ENCODE assay signal across 11 cellular contexts in the genomic region with DNA sequence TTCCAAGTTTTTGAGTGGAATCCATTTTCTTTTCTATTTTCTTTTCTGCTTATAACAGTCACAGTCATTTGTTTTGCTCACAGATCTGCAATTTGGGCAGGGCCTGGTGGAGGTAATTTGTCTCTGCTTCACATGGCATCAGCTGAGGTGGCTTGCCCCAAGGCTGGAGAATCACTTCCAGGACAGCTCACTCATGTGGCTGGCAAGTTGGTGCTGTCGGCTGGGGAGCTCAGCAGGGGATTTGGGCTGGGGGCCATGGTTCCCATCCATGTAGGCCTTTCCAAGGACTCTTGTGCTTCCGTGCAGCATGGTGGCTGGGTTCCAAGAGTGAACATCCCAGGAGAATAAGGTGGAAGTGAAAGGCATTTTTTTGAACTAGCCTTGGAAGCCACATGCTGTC.
"Had no signal": no experiment of that assay in that cellular context is flagged by ENCODE, and none has a peak within 500 bp of the region (broad histone marks: within the 10 kb centered on the region; RNA-seq: fewer than 3 reads in every experiment).

No MANE protein-coding gene starts in this region.

- H3K4me3 Mint-ChIP-seq: activated CD4-positive, alpha-beta memory T cell treated with anti-CD3 and anti-CD28 coated beads for 36 hours; activated naive CD8-positive, alpha-beta T cell treated with anti-CD3 and anti-CD28 coated beads for 36 hours; naive thymus-derived CD8-positive, alpha-beta T cell; stimulated activated effector memory CD8-positive, alpha-beta T cell treated with anti-CD3 and anti-CD28 coated beads, Interleukin-12 subunit alpha, Interleukin-12 subunit beta, amount 100 ng/mL, for 72 hours had no signal

- H3K27me3 Mint-ChIP-seq: activated CD4-positive, alpha-beta memory T cell treated with anti-CD3 and anti-CD28 coated beads for 36 hours; activated naive CD8-positive, alpha-beta T cell treated with anti-CD3 and anti-CD28 coated beads for 36 hours; naive thymus-derived CD8-positive, alpha-beta T cell had no signal

- H3K9me3 Mint-ChIP-seq: activated CD4-positive, alpha-beta memory T cell treated with anti-CD3 and anti-CD28 coated beads for 36 hours; activated naive CD8-positive, alpha-beta T cell treated with anti-CD3 and anti-CD28 coated beads for 36 hours; naive thymus-derived CD8-positive, alpha-beta T cell; stimulated activated effector memory CD8-positive, alpha-beta T cell treated with anti-CD3 and anti-CD28 coated beads, Interleukin-12 subunit alpha, Interleukin-12 subunit beta, amount 100 ng/mL, for 72 hours had no signal

- H3K36me3 Mint-ChIP-seq: activated CD4-positive, alpha-beta memory T cell treated with anti-CD3 and anti-CD28 coated beads for 36 hours; activated naive CD8-positive, alpha-beta T cell treated with anti-CD3 and anti-CD28 coated beads for 36 hours; naive thymus-derived CD8-positive, alpha-beta T cell; stimulated activated effector memory CD8-positive, alpha-beta T cell treated with anti-CD3 and anti-CD28 coated beads, Interleukin-12 subunit alpha, Interleukin-12 subunit beta, amount 100 ng/mL, for 72 hours had no signal

- DNase-seq: activated CD4-positive, alpha-beta memory T cell treated with anti-CD3 and anti-CD28 coated beads for 36 hours; activated gamma-delta T cell; activated naive CD8-positive, alpha-beta T cell treated with anti-CD3 and anti-CD28 coated beads for 36 hours; activated T-cell treated with anti-CD3 and anti-CD28 coated beads, Interleukin-2, amount 50 U/mL, for 48 hours; dorsolateral prefrontal cortex; mucosa of descending colon; naive thymus-derived CD8-positive, alpha-beta T cell; right cardiac atrium; small intestine had no signal

- ATAC-seq: esophagus mucosa; mucosa of descending colon; naive thymus-derived CD8-positive, alpha-beta T cell; right cardiac atrium; stimulated activated effector memory CD8-positive, alpha-beta T cell treated with anti-CD3 and anti-CD28 coated beads, Interleukin-12 subunit alpha, Interleukin-12 subunit beta, amount 100 ng/mL, for 72 hours had no signal

- H3K27ac Mint-ChIP-seq: activated CD4-positive, alpha-beta memory T cell treated with anti-CD3 and anti-CD28 coated beads for 36 hours; activated naive CD8-positive, alpha-beta T cell treated with anti-CD3 and anti-CD28 coated beads for 36 hours; stimulated activated effector memory CD8-positive, alpha-beta T cell treated with anti-CD3 and anti-CD28 coated beads, Interleukin-12 subunit alpha, Interleukin-12 subunit beta, amount 100 ng/mL, for 72 hours had no signal

- H3K4me1 Mint-ChIP-seq: activated naive CD8-positive, alpha-beta T cell treated with anti-CD3 and anti-CD28 coated beads for 36 hours; stimulated activated effector memory CD8-positive, alpha-beta T cell treated with anti-CD3 and anti-CD28 coated beads, Interleukin-12 subunit alpha, Interleukin-12 subunit beta, amount 100 ng/mL, for 72 hours had no signal
